ENCODE assay signal across 23 cellular contexts in genomic region chr9:90393355-90394152, GRCh38.
A peak's percentile ranks its signal among the peaks of the same experiment; 100 is the strongest.
DNase-seq lines count a peak whose midpoint lies in the region; ATAC-seq and TF ChIP-seq lines count a peak whose summit lies in the region.
"Had no signal": no experiment of that assay in that cellular context is flagged by ENCODE, and none has a peak within 500 bp of the region (broad histone marks: within the 10 kb centered on the region; RNA-seq: fewer than 3 reads in every experiment).

No MANE protein-coding gene starts in this region.

- no peak for ATAC-seq in HG03025 (IDR thresholded peaks at IDR 0.05; ENCODE audit: low FRiP score, unreplicated experiment)
- ATAC-seq in HG03342 (IDR thresholded peaks at IDR 0.05; ENCODE audit: unreplicated experiment): no peak
- no peak for ATAC-seq in SK-N-SH treated with all-trans-retinoic acid at 6 μM for 48 hours
- ATAC-seq: A549; activated naive CD4-positive, alpha-beta T cell treated with anti-CD3 and anti-CD28 coated beads, Interleukin-2, amount 50 U/mL, for 72 hours; psoas muscle; Right ventricle myocardium inferior had no signal

- peak; percentile 53 for DNase-seq in ACHN
- DNase-seq in HT-29 (ENCODE audit: low spot score): peak; percentile 83
- peak; percentile 88 for DNase-seq in glomerular visceral epithelial cell (ENCODE audit: extremely low spot score)
- DNase-seq in mucosa of gallbladder (ENCODE audit: low spot score): peak; percentile 60
- DNase-seq in stimulated activated CD4-positive, alpha-beta T cell treated with anti-CD3 and anti-CD28 coated beads, Interleukin-1b, Interleukin-23, amount 100 ng/mL, for 48 hours: no peak
- DNase-seq: activated CD4-positive, alpha-beta memory T cell treated with anti-CD3 and anti-CD28 coated beads, Interleukin-2, amount 10 ng/mL, durations not matched to agents 7 days and 5 days; activated CD4-positive, CD25-positive, alpha-beta regulatory T cell treated with anti-CD3 and anti-CD28 coated beads, Interleukin-2, amount 50 U/mL, for 72 hours; anterior cingulate cortex; caudate nucleus; CD8-positive, alpha-beta memory T cell; DMS79; GF-D8; MG63; NCI-H446; OCI-M1; psoas muscle; transverse colon had no signal

- in situ Hi-C loops in ACHN (cut with HindIII; ENCODE audit: low pct_ligation_motif_present, low pct_unique_long_range_greater_than_20kb, low sequenced_read_pairs): no loop called here

TF ChIP-seq in SK-N-SH treated with all-trans-retinoic acid at 6 μM for 48 hours, 23 proteins besides CTCF, POLR2A, EP300 and RAD21:
- no peak for TF ChIP-seq GLIS3 (CRISPR knock-in tag; IDR thresholded peaks at IDR 0.05)
- TF ChIP-seq ISL1 (CRISPR knock-in tag; IDR thresholded peaks at IDR 0.05): no peak
- TF ChIP-seq CREB5 (CRISPR knock-in tag; IDR thresholded peaks at IDR 0.05; ENCODE audit: low read depth): no peak
- TF ChIP-seq BACH2 (CRISPR knock-in tag; IDR thresholded peaks at IDR 0.05; ENCODE audit: borderline replicate concordance): no peak
- TF ChIP-seq ZFP3 (CRISPR knock-in tag; IDR thresholded peaks at IDR 0.05): no peak
- TF ChIP-seq TOX (CRISPR knock-in tag; IDR thresholded peaks at IDR 0.05; ENCODE audit: borderline replicate concordance): no peak
- no peak for TF ChIP-seq TCF4 (CRISPR knock-in tag; IDR thresholded peaks at IDR 0.05; ENCODE audit: borderline replicate concordance)
- TF ChIP-seq ZFP30 (CRISPR knock-in tag; IDR thresholded peaks at IDR 0.05): no peak
- no peak for TF ChIP-seq TSHZ2 (CRISPR knock-in tag; IDR thresholded peaks at IDR 0.05)
- no peak for TF ChIP-seq ARNTL (CRISPR knock-in tag; IDR thresholded peaks at IDR 0.05; ENCODE audit: borderline replicate concordance, low read depth)
- TF ChIP-seq CSDC2 (CRISPR knock-in tag; IDR thresholded peaks at IDR 0.05): no peak
- TF ChIP-seq CSRNP3 (CRISPR knock-in tag; IDR thresholded peaks at IDR 0.05): no peak
- TF ChIP-seq ZNF8 (CRISPR knock-in tag; IDR thresholded peaks at IDR 0.05): no peak
